26 cellular contexts compared by ENCODE assay signal in genomic region chr14:103668117-103668516, GRCh38.
"Had no signal": no experiment of that assay in that cellular context is flagged by ENCODE, and none has a peak within 500 bp of the region (broad histone marks: within the 10 kb centered on the region; RNA-seq: fewer than 3 reads in every experiment).

No MANE protein-coding gene starts in this region.

- H3K4me1 ChIP-seq: adrenal gland, breast epithelium, colonic mucosa had no signal

- DNase-seq: activated CD4-positive, alpha-beta memory T cell treated with anti-CD3 and anti-CD28 coated beads, Interleukin-2, amount 10 ng/mL, durations not matched to agents 7 days and 5 days; activated CD4-positive, alpha-beta T cell treated with anti-CD3 and anti-CD28 coated beads for 1 hour; activated CD4-positive, alpha-beta T cell treated with anti-CD3 and anti-CD28 coated beads for 4 hours; activated CD4-positive, alpha-beta T cell treated with anti-CD3 and anti-CD28 coated beads, Interleukin-2, amount 10 ng/mL, durations not matched to agents 7 days and 5 days; activated CD4-positive, alpha-beta T cell treated with anti-CD3 and anti-CD28 coated beads, Interleukin-2, amount 50 U/mL, for 4 hours; activated CD8-positive, alpha-beta memory T cell treated with anti-CD3 and anti-CD28 coated beads, Interleukin-2, amount 50 U/mL, for 48 hours; activated gamma-delta T cell; activated naive CD4-positive, alpha-beta T cell; activated naive CD8-positive, alpha-beta T cell treated with anti-CD3 and anti-CD28 coated beads for 36 hours; activated naive CD8-positive, alpha-beta T cell treated with anti-CD3 and anti-CD28 coated beads, Interleukin-2, amount 50 U/mL, for 24 hours; activated T-cell treated with anti-CD3 and anti-CD28 coated beads for 4 hours; activated T-cell treated with anti-CD3 and anti-CD28 coated beads, Interleukin-2, amount 50 U/mL, for 24 hours; activated T-cell treated with anti-CD3 and anti-CD28 coated beads, Interleukin-2, amount 50 U/mL, for 72 hours; adrenal gland; amygdala; central memory CD4-positive, alpha-beta T cell; cerebellar nuclear complex; colonic mucosa; effector CD8-positive, alpha-beta T cell; esophagus squamous epithelium; foreskin melanocyte had no signal

- H3K9me3 ChIP-seq: adrenal gland, breast epithelium, colonic mucosa, esophagus squamous epithelium, gastroesophageal sphincter had no signal

- H3K4me3 ChIP-seq: adrenal gland, breast epithelium, cardiac muscle cell, colonic mucosa, esophagus squamous epithelium, gastroesophageal sphincter had no signal

- H3K27ac ChIP-seq: adrenal gland, breast epithelium, cardiac muscle cell, colonic mucosa, epithelial cell of prostate, esophagus squamous epithelium, gastroesophageal sphincter had no signal

- ATAC-seq: activated naive CD8-positive, alpha-beta T cell treated with anti-CD3 and anti-CD28 coated beads, Interleukin-2, amount 50 U/mL, for 24 hours; gastroesophageal sphincter; WTC11 had no signal

- H3K27me3 ChIP-seq: adrenal gland, breast epithelium, cardiac muscle cell, colonic mucosa, esophagus squamous epithelium, gastroesophageal sphincter had no signal
